In the genomic region with DNA sequence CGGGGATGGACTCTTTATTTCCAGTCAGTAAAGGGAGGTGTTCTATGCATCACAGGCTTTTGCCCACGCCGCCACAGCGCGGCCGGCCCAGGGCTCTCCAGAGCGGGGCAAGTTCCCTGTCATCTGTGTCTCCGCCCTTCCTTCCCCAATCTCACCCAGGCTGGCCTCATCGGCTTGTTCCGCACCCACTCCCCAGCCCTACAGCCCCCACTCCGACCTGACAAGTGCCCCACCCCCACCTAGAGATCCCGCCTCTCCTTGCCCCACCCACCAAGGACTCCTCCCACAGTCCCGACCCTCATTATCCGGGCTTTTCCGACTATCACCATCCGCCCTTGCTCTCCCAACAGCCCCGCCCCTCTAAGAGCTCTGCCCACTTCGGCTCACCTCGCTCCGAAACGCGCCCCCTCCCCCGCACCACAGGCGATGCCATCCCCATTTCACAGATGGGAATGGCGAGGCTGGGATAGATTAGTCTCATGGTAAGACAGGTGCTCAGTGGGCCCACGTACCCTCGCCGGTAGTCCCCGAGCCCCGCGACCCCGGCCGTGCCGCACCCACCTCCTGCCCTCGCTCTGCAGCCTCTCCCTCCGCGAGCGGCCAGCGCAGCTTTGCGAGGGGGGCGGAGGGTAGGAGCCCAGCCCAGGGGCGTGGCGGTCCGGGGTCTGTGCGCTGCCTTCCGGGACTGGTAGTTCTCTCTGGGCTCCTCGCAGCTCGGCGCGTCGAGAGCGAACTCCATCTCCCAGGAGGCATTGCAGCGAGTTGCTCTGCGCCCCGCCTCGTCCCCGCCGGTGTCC, we compare ENCODE assay signal across 1 cellular context.
TF ChIP-seq lines count a peak whose summit lies in the region.

A gene with protein sequence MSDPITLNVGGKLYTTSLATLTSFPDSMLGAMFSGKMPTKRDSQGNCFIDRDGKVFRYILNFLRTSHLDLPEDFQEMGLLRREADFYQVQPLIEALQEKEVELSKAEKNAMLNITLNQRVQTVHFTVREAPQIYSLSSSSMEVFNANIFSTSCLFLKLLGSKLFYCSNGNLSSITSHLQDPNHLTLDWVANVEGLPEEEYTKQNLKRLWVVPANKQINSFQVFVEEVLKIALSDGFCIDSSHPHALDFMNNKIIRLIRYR (minus strand): TSS at position 615 of the 797 bp plus-strand sequence. CDS start 14,072 bp downstream, outside the sequence.

TF ChIP-seq in HepG2, 621 proteins besides CTCF, POLR2A, EP300 and RAD21 (continued from another document and continues in another):
- TF ChIP-seq, protein P1, sequence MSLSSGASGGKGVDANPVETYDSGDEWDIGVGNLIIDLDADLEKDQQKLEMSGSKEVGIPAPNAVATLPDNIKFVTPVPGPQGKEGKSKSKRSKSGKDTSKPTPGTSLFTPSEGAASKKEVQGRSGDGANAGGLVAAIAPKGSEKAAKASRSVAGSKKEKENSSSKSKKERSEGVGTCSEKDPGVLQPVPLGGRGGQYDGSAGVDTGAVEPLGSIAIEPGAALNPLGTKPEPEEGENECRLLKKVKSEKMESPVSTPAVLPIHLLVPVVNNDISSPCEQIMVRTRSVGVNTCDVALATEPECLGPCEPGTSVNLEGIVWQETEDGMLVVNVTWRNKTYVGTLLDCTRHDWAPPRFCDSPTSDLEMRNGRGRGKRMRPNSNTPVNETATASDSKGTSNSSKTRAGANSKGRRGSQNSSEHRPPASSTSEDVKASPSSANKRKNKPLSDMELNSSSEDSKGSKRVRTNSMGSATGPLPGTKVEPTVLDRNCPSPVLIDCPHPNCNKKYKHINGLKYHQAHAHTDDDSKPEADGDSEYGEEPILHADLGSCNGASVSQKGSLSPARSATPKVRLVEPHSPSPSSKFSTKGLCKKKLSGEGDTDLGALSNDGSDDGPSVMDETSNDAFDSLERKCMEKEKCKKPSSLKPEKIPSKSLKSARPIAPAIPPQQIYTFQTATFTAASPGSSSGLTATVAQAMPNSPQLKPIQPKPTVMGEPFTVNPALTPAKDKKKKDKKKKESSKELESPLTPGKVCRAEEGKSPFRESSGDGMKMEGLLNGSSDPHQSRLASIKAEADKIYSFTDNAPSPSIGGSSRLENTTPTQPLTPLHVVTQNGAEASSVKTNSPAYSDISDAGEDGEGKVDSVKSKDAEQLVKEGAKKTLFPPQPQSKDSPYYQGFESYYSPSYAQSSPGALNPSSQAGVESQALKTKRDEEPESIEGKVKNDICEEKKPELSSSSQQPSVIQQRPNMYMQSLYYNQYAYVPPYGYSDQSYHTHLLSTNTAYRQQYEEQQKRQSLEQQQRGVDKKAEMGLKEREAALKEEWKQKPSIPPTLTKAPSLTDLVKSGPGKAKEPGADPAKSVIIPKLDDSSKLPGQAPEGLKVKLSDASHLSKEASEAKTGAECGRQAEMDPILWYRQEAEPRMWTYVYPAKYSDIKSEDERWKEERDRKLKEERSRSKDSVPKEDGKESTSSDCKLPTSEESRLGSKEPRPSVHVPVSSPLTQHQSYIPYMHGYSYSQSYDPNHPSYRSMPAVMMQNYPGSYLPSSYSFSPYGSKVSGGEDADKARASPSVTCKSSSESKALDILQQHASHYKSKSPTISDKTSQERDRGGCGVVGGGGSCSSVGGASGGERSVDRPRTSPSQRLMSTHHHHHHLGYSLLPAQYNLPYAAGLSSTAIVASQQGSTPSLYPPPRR (CRISPR knock-in tag; IDR thresholded peaks at IDR 0.05; ENCODE audit: borderline replicate concordance), result peak; percentile 47; the same call in 1 of the 2 replicates
- TF ChIP-seq RBM22 (optimal IDR thresholded peaks at IDR 0.05; ENCODE audit: low read length), result no peak
- peak; percentile 60 for TF ChIP-seq SKI (IDR thresholded peaks at IDR 0.05; ENCODE audit: partially characterized antibody)
- no peak for TF ChIP-seq PTBP1 (IDR thresholded peaks at IDR 0.05; ENCODE audit: low read depth, low read length, poor library complexity, severe bottlenecking)
- TF ChIP-seq ZFP36L1 (CRISPR knock-in tag; IDR thresholded peaks at IDR 0.05), result no peak
- no peak for TF ChIP-seq TOPORS (CRISPR knock-in tag; IDR thresholded peaks at IDR 0.05)
- no peak for TF ChIP-seq ZFP36L2 (CRISPR knock-in tag; IDR thresholded peaks at IDR 0.05)
- peak; percentile 59; the same call in 1 of the 2 replicates for TF ChIP-seq ZFX (CRISPR knock-in tag; IDR thresholded peaks at IDR 0.05; ENCODE audit: low read depth)
- no peak for TF ChIP-seq KDM6A (CRISPR knock-in tag; IDR thresholded peaks at IDR 0.05; ENCODE audit: low read depth)
- TF ChIP-seq, protein P2, sequence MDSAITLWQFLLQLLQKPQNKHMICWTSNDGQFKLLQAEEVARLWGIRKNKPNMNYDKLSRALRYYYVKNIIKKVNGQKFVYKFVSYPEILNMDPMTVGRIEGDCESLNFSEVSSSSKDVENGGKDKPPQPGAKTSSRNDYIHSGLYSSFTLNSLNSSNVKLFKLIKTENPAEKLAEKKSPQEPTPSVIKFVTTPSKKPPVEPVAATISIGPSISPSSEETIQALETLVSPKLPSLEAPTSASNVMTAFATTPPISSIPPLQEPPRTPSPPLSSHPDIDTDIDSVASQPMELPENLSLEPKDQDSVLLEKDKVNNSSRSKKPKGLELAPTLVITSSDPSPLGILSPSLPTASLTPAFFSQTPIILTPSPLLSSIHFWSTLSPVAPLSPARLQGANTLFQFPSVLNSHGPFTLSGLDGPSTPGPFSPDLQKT (CRISPR knock-in tag; IDR thresholded peaks at IDR 0.05; ENCODE audit: borderline replicate concordance), result no peak
- TF ChIP-seq ZNF883 (CRISPR knock-in tag; IDR thresholded peaks at IDR 0.05; ENCODE audit: not compliant biosample characterization), result no peak
- TF ChIP-seq, protein P3, sequence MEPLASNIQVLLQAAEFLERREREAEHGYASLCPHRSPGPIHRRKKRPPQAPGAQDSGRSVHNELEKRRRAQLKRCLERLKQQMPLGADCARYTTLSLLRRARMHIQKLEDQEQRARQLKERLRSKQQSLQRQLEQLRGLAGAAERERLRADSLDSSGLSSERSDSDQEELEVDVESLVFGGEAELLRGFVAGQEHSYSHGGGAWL (CRISPR knock-in tag; IDR thresholded peaks at IDR 0.05), result peak; percentile 64; the same call in 1 of the 2 replicates
- TF ChIP-seq ZNF773 (CRISPR knock-in tag; IDR thresholded peaks at IDR 0.05; ENCODE audit: borderline replicate concordance), result peak; percentile 25; the same call in 1 of the 2 replicates
- TF ChIP-seq, protein P4, sequence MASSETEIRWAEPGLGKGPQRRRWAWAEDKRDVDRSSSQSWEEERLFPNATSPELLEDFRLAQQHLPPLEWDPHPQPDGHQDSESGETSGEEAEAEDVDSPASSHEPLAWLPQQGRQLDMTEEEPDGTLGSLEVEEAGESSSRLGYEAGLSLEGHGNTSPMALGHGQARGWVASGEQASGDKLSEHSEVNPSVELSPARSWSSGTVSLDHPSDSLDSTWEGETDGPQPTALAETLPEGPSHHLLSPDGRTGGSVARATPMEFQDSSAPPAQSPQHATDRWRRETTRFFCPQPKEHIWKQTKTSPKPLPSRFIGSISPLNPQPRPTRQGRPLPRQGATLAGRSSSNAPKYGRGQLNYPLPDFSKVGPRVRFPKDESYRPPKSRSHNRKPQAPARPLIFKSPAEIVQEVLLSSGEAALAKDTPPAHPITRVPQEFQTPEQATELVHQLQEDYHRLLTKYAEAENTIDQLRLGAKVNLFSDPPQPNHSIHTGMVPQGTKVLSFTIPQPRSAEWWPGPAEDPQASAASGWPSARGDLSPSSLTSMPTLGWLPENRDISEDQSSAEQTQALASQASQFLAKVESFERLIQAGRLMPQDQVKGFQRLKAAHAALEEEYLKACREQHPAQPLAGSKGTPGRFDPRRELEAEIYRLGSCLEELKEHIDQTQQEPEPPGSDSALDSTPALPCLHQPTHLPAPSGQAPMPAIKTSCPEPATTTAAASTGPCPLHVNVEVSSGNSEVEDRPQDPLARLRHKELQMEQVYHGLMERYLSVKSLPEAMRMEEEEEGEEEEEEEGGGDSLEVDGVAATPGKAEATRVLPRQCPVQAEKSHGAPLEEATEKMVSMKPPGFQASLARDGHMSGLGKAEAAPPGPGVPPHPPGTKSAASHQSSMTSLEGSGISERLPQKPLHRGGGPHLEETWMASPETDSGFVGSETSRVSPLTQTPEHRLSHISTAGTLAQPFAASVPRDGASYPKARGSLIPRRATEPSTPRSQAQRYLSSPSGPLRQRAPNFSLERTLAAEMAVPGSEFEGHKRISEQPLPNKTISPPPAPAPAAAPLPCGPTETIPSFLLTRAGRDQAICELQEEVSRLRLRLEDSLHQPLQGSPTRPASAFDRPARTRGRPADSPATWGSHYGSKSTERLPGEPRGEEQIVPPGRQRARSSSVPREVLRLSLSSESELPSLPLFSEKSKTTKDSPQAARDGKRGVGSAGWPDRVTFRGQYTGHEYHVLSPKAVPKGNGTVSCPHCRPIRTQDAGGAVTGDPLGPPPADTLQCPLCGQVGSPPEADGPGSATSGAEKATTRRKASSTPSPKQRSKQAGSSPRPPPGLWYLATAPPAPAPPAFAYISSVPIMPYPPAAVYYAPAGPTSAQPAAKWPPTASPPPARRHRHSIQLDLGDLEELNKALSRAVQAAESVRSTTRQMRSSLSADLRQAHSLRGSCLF (CRISPR knock-in tag; IDR thresholded peaks at IDR 0.05; ENCODE audit: borderline replicate concordance), result no peak
- TF ChIP-seq ZNF232 (CRISPR knock-in tag; IDR thresholded peaks at IDR 0.05; ENCODE audit: borderline replicate concordance), result no peak
- peak; percentile 87 for TF ChIP-seq SALL1 (CRISPR knock-in tag; IDR thresholded peaks at IDR 0.05)
- TF ChIP-seq, protein P5, sequence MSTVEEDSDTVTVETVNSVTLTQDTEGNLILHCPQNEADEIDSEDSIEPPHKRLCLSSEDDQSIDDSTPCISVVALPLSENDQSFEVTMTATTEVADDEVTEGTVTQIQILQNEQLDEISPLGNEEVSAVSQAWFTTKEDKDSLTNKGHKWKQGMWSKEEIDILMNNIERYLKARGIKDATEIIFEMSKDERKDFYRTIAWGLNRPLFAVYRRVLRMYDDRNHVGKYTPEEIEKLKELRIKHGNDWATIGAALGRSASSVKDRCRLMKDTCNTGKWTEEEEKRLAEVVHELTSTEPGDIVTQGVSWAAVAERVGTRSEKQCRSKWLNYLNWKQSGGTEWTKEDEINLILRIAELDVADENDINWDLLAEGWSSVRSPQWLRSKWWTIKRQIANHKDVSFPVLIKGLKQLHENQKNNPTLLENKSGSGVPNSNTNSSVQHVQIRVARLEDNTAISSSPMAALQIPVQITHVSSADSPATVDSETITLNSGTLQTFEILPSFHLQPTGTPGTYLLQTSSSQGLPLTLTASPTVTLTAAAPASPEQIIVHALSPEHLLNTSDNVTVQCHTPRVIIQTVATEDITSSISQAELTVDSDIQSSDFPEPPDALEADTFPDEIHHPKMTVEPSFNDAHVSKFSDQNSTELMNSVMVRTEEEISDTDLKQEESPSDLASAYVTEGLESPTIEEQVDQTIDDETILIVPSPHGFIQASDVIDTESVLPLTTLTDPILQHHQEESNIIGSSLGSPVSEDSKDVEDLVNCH (CRISPR knock-in tag; IDR thresholded peaks at IDR 0.05), result peak; percentile 78; the same call in 1 of the 2 replicates
- TF ChIP-seq NFE2L1 (CRISPR knock-in tag; IDR thresholded peaks at IDR 0.05; ENCODE audit: borderline replicate concordance), result no peak
- TF ChIP-seq RFXAP (CRISPR knock-in tag; IDR thresholded peaks at IDR 0.05; ENCODE audit: borderline replicate concordance), result no peak; the same call in 1 of the 2 replicates
- no peak for TF ChIP-seq ZNF850 (CRISPR knock-in tag; conservative IDR thresholded peaks at IDR 0.05)
- TF ChIP-seq, protein P6, sequence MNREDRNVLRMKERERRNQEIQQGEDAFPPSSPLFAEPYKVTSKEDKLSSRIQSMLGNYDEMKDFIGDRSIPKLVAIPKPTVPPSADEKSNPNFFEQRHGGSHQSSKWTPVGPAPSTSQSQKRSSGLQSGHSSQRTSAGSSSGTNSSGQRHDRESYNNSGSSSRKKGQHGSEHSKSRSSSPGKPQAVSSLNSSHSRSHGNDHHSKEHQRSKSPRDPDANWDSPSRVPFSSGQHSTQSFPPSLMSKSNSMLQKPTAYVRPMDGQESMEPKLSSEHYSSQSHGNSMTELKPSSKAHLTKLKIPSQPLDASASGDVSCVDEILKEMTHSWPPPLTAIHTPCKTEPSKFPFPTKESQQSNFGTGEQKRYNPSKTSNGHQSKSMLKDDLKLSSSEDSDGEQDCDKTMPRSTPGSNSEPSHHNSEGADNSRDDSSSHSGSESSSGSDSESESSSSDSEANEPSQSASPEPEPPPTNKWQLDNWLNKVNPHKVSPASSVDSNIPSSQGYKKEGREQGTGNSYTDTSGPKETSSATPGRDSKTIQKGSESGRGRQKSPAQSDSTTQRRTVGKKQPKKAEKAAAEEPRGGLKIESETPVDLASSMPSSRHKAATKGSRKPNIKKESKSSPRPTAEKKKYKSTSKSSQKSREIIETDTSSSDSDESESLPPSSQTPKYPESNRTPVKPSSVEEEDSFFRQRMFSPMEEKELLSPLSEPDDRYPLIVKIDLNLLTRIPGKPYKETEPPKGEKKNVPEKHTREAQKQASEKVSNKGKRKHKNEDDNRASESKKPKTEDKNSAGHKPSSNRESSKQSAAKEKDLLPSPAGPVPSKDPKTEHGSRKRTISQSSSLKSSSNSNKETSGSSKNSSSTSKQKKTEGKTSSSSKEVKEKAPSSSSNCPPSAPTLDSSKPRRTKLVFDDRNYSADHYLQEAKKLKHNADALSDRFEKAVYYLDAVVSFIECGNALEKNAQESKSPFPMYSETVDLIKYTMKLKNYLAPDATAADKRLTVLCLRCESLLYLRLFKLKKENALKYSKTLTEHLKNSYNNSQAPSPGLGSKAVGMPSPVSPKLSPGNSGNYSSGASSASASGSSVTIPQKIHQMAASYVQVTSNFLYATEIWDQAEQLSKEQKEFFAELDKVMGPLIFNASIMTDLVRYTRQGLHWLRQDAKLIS (CRISPR knock-in tag; IDR thresholded peaks at IDR 0.05), result no peak
- TF ChIP-seq, protein P7, sequence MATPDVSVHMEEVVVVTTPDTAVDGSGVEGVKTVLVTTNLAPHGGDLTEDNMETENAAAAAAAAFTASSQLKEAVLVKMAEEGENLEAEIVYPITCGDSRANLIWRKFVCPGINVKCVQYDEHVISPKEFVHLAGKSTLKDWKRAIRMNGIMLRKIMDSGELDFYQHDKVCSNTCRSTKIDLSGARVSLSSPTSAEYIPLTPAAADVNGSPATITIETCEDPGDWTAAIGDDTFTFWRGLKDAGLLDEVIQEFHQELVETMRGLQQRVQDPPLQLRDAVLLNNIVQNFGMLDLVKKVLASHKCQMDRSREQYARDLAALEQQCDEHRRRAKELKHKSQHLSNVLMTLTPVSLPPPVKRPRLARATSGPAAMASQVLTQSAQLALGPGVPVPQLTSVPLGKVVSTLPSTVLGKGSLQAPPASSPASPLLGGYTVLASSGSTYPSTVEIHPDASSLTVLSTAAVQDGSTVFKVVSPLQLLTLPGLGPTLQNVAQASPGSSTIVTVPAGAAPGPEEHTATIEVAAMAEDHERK (CRISPR knock-in tag; IDR thresholded peaks at IDR 0.05; ENCODE audit: low read depth), result 0 out of 2 replicates have a peak, but pooled peaks have one; percentile 23
- TF ChIP-seq ZNF430 (CRISPR knock-in tag; IDR thresholded peaks at IDR 0.05), result 0 out of 2 replicates have a peak, but pooled peaks have one; percentile 5
- TF ChIP-seq MTA3 (CRISPR knock-in tag; IDR thresholded peaks at IDR 0.05), result no peak
- peak; percentile 31; the same call in 1 of the 2 replicates for TF ChIP-seq SOX5 (CRISPR knock-in tag; IDR thresholded peaks at IDR 0.05; ENCODE audit: borderline replicate concordance)
- TF ChIP-seq ZNF496 (CRISPR knock-in tag; IDR thresholded peaks at IDR 0.05; ENCODE audit: insufficient replicate concordance), result no peak
- TF ChIP-seq CHD2 (IDR thresholded peaks at IDR 0.05; ENCODE audit: low read depth, low read length), result peak; percentile 35; the same call in 1 of the 2 replicates
